Comparison of ENCODE assay signal across 8 cellular contexts in genomic region chr12:121839106-121839992, GRCh38. TPM values are rescaled to one million over a fixed set of nuclear protein-coding genes. Genes with fewer than 3 reads are reported as not detected.
A peak's percentile ranks its signal among the peaks of the same experiment; 100 is the strongest.
DNase-seq lines count a peak whose midpoint lies in the region; ATAC-seq and TF ChIP-seq lines count a peak whose summit lies in the region.

No MANE protein-coding gene starts in this region.

- TF ChIP-seq CTCF in GM12875 (IDR thresholded peaks at IDR 0.05; ENCODE audit: borderline replicate concordance, insufficient read depth, low read depth, low read length) (peak; percentile 24; the same call in 1 of the 2 replicates), right atrium auricular region (IDR thresholded peaks at IDR 0.05) (peak in 1 of 2 donors; percentile 58), uterus (IDR thresholded peaks at IDR 0.05) (peak; percentile 41 to 76 (median 56))

- H3K4me1 ChIP-seq in right atrium auricular region (peaks cover 0 to 12% of the 10 kb centered on the region in 2 donors), uterus (no peaks in the 10 kb centered on the region)

- DNase-seq in NCI-H146 (lab: John Stamatoyannopoulos, UW) (peak; percentile 98), T-helper 1 cell (peak; percentile 98 to 100 (median 100)), right atrium auricular region (ENCODE audit: low spot score) (peak; percentile 99), pulmonary artery endothelial cell (ENCODE audit: low read depth, low spot score) (peak; percentile 89), uterus (peak; percentile 99)

- H3K4me3 ChIP-seq in GM12875 (ENCODE audit: low read depth, low read length), result peak overlapping the region; percentile 78
- peak overlapping the region; percentile 49 to 55 for H3K4me3 ChIP-seq in right atrium auricular region
- peak overlapping the region; percentile 45 to 54 for H3K4me3 ChIP-seq in uterus

- intact Hi-C loops in uterus (cut with DNase I; ENCODE audit: low total_unique reads), result no loop called here

- no peaks in the 10 kb centered on the region for H3K27me3 ChIP-seq in right atrium auricular region
- no peaks in the 10 kb centered on the region for H3K27me3 ChIP-seq in uterus

- peak; percentile 93 for ATAC-seq in HG02798 (IDR thresholded peaks at IDR 0.05; ENCODE audit: poor library complexity, unreplicated experiment)

- peak; percentile 55 to 74 for TF ChIP-seq POLR2A in uterus (IDR thresholded peaks at IDR 0.05)

- H3K36me3 ChIP-seq in right atrium auricular region (no peaks in the 10 kb centered on the region), uterus (no peaks in the 10 kb centered on the region)

- H3K9me3 ChIP-seq in right atrium auricular region, result no peaks in the 10 kb centered on the region
- no peaks in the 10 kb centered on the region for H3K9me3 ChIP-seq in uterus

- H3K27ac ChIP-seq in angular gyrus (ENCODE audit: low read depth, low read length) (peak overlapping the region; percentile 45), right atrium auricular region (peak overlapping the region; percentile 54 to 71), uterus (peak overlapping the region; percentile 60 to 67)

RNA-seq across cellular contexts. Expression of gene HPD, which starts 19.3 kb away (rescaled TPM):
- total RNA-seq in right atrium auricular region (1 to 10 TPM in 1 of 2 donors, under 1 TPM in 1; 0.39 to 1.3 TPM), pulmonary artery endothelial cell (not detected in 2 replicates), uterus (1 to 10 TPM in 1 of 4 donors, not detected in 3; 1.9 TPM)

RNA-seq across cellular contexts. Expression of gene SETD1B, which starts 35.5 kb away (rescaled TPM):
- total RNA-seq in right atrium auricular region, result 1 to 10 TPM; 6.0 to 9.3 TPM
- 1.8 and 2.5 TPM in 2 replicates for total RNA-seq in pulmonary artery endothelial cell
- total RNA-seq in uterus, result 10 to 100 TPM in 1 of 4 donors, 1 to 10 TPM in 3; 1.3 to 63.6 (median 5.6) TPM

RNA-seq across cellular contexts. Expression of gene RHOF, which starts 45.9 kb away (rescaled TPM):
- total RNA-seq in right atrium auricular region, result 10 to 100 TPM in 1 of 2 donors, 1 to 10 TPM in 1; 7.3 to 21.9 TPM
- total RNA-seq in pulmonary artery endothelial cell, result 6.7 and 7.6 TPM in 2 replicates
- total RNA-seq in uterus, result 10 to 100 TPM in 3 of 4 donors, 1 to 10 TPM in 1; 5.1 to 27.6 (median 13.1) TPM

RNA-seq across cellular contexts. Expression of gene PSMD9, which starts 49.2 kb away (rescaled TPM):
- 10 to 100 TPM; 33.2 to 59.2 TPM for total RNA-seq in right atrium auricular region
- total RNA-seq in pulmonary artery endothelial cell, result 125 and 135 TPM in 2 replicates
- 100 to 1,000 TPM in 1 of 4 donors, 10 to 100 TPM in 2, 1 to 10 TPM in 1; 2.4 to 312 (median 46.0) TPM for total RNA-seq in uterus

Comparison
In these comparisons a context has a peak if more than half of its experiments do, and no peak if none do; other contexts are left out.
1. Peak in every context shown above with its lines: DNase-seq, ATAC-seq, H3K4me3 ChIP-seq and H3K27ac ChIP-seq.